Comparison of ENCODE assay signal across 14 cellular contexts in the genomic region with DNA sequence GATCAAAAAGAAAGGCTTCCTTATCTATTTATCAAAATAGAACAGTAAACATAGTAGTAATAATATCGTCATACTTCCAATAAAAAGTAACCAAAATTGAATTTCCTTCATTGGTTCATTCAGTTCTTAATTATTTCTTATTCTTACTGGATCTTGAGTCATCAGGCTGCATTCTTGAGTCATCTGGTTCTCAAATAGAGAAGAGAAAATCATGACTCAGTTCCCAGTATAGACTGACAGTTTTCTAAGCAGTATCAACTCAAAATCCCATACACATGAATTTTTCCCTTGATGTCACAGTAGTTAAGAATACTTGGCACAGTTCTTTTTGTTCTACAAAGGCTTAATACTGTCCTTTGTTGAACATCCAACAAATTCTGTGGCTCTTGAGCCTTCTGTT.
DNase-seq lines count a peak whose midpoint lies in the region; ATAC-seq lines count a peak whose summit lies in the region.
"Had no signal": no experiment of that assay in that cellular context is flagged by ENCODE, and none has a peak within 500 bp of the region (broad histone marks: within the 10 kb centered on the region; RNA-seq: fewer than 3 reads in every experiment).

No MANE protein-coding gene starts in this region.

- peak; percentile 54 for ATAC-seq in HG02938 (IDR thresholded peaks at IDR 0.05; ENCODE audit: unreplicated experiment)
- no peak for ATAC-seq in HG03378 (IDR thresholded peaks at IDR 0.05; ENCODE audit: unreplicated experiment)
- ATAC-seq in GM18858 (IDR thresholded peaks at IDR 0.05; ENCODE audit: unreplicated experiment): no peak
- no peak for ATAC-seq in left ventricle myocardium superior
- ATAC-seq: naive thymus-derived CD8-positive, alpha-beta T cell; upper lobe of right lung had no signal

- peaks cover 3% of the 10 kb centered on the region for H3K4me1 ChIP-seq in adipocyte (ENCODE audit: control insufficient read depth, insufficient read depth, low read length)
- H3K4me1 ChIP-seq: adrenal gland, upper lobe of right lung had no signal

- no peaks in the 10 kb centered on the region for H3K27me3 ChIP-seq in adipocyte (replicated peaks; ENCODE audit: control insufficient read depth, insufficient read depth, low read length)
- H3K27me3 ChIP-seq: adrenal gland, upper lobe of right lung had no signal

- no peaks in the 10 kb centered on the region for H3K9me3 ChIP-seq in adipocyte (ENCODE audit: control insufficient read depth, low read length)
- H3K9me3 ChIP-seq: upper lobe of right lung had no signal

- no peak overlapping the region for H3K9ac ChIP-seq in adipocyte (ENCODE audit: low read length)
- H3K9ac ChIP-seq: KMS-11 had no signal

- H3K4me3 ChIP-seq in adipocyte (ENCODE audit: low read length): no peak overlapping the region
- H3K4me3 ChIP-seq: adrenal gland, upper lobe of right lung had no signal

- H3K36me3 ChIP-seq in adipocyte (ENCODE audit: control insufficient read depth, insufficient read depth, low read length, severe bottlenecking): no peaks in the 10 kb centered on the region
- H3K36me3 ChIP-seq: adrenal gland, upper lobe of right lung had no signal

- DNase-seq in AG20443 (ENCODE audit: low spot score): peak; percentile 47
- DNase-seq in adipocyte (ENCODE audit: low read depth): peak; percentile 75
- peak; percentile 12 for DNase-seq in hepatic stellate cell (ENCODE audit: low spot score)
- no peak for DNase-seq in left ventricle myocardium superior
- DNase-seq in medulla oblongata (ENCODE audit: extremely low spot score): no peak
- DNase-seq: activated CD8-positive, alpha-beta memory T cell treated with anti-CD3 and anti-CD28 coated beads, Interleukin-2, amount 50 U/mL, for 48 hours; adrenal gland; C1 segment of cervical spinal cord; naive thymus-derived CD8-positive, alpha-beta T cell; upper lobe of right lung had no signal

- intact Hi-C loops in left ventricle myocardium superior (cut with micrococcal nuclease): no loop called here

Comparison
In these comparisons a context has a peak if more than half of its experiments do, and no peak if none do; other contexts are left out.
1. DNase-seq: peak in AG20443 (single experiment), adipocyte (single experiment) and hepatic stellate cell (single experiment); none in left ventricle myocardium superior (single experiment) and medulla oblongata (single experiment).